In the genomic region with DNA sequence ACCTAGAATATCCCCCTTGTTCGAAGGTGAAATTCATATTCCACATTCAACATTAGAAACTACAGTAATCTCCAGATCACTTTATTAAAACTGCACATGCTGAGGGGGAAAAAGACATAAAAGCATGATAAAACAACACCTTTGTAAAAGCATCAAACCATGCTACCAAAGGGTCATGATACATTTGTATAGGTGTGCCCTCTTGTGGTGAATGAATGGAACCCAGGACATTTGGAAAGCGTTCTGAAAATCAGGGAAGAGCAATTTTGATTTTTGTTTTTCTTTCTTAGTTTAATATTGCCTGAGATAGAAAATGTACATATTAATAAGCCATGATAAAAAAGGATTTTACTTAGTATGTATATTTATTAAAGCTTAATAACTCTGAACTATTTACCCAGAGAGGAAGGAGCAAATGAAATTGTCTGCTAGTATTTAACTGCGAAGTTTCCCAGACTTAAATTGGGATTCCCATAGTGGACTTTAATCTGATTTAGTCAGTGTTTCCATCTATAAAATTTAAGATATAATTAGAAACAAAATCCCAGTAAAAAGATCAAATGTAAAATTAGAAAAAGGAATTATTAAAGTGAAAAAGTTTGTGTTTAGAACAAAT, we compare ENCODE assay signal across 8 cellular contexts.
DNase-seq lines count a peak whose midpoint lies in the region; ATAC-seq and TF ChIP-seq lines count a peak whose summit lies in the region.

No MANE protein-coding gene starts in this region.

- H3K27ac ChIP-seq in breast epithelium = no peak overlapping the region

- no peaks in the 10 kb centered on the region for H3K36me3 ChIP-seq in Caco-2 (ENCODE audit: control insufficient read depth, insufficient read depth, low read length)
- no peaks in the 10 kb centered on the region for H3K36me3 ChIP-seq in breast epithelium

- H3K27me3 ChIP-seq in Caco-2 (replicated peaks; ENCODE audit: control insufficient read depth, insufficient read depth, low read length) (no peaks in the 10 kb centered on the region), breast epithelium (no peaks in the 10 kb centered on the region)

- no peak overlapping the region for H3K27ac Mint-ChIP-seq in Caco-2 (ENCODE audit: unreplicated experiment)

- peak; percentile 61 to 66 for TF ChIP-seq CTCF in Caco-2 (IDR thresholded peaks at IDR 0.05; ENCODE audit: insufficient read depth in 1 of 2, low read depth in 1 of 2, low read length in 1 of 2, severe bottlenecking in 1 of 2, unreplicated experiment in 1 of 2)
- peak; percentile 14 to 59 (median 55) for TF ChIP-seq CTCF in breast epithelium (IDR thresholded peaks at IDR 0.05)

- H3K36me3 Mint-ChIP-seq in Caco-2 (ENCODE audit: insufficient read depth, unreplicated experiment) = no peaks in the 10 kb centered on the region

- TF ChIP-seq POLR2A in breast epithelium (IDR thresholded peaks at IDR 0.05) = no peak

- intact Hi-C loops in Caco-2 (cut with micrococcal nuclease; ENCODE audit: unreplicated experiment) = loop anchor here (1.0 to 5.0 kb wide), 3 partner anchors 76 to 795 kb away; no protein-coding TSS in a partner anchor
- intact Hi-C loops in breast epithelium (cut with DNase I; ENCODE audit: low total_unique reads) = no loop called here

- H3K4me3 ChIP-seq in Caco-2 (ENCODE audit: low read depth, low read length) (no peak overlapping the region), breast epithelium (no peak overlapping the region)

- DNase-seq in Caco-2 (peak in 1 of 2 experiments; percentile 4), HEK293T (ENCODE audit: extremely low spot score) (peak; percentile 30), NCI-H345 treated with DMSO at 0.1 percent for 48 hours (lab: John Stamatoyannopoulos, UW; ENCODE audit: unreplicated experiment) (peak; percentile 29), breast epithelium (ENCODE audit: low spot score in 2 of 2) (no peak), myocyte (ENCODE audit: low read depth) (peak; percentile 17)
- DNase-seq in stimulated activated CD4-positive, alpha-beta T cell treated with anti-CD3 and anti-CD28 coated beads, Interleukin-4, amount 100 ng/mL, for 1 hour = no peak

- H3K9me3 ChIP-seq in Caco-2 (no peaks in the 10 kb centered on the region), breast epithelium (no peaks in the 10 kb centered on the region)

- POLR2A ChIA-PET in Caco-2 (lab: Charles Lee) = no interaction called here
- POLR2A ChIA-PET in HEK293T (lab: Yijun Ruan, JAX) = no interaction called here

- H3K27me3 Mint-ChIP-seq in Caco-2 (ENCODE audit: insufficient read depth, unreplicated experiment) = no peaks in the 10 kb centered on the region

- no peaks in the 10 kb centered on the region for H3K4me1 ChIP-seq in Caco-2
- no peaks in the 10 kb centered on the region for H3K4me1 ChIP-seq in breast epithelium

- no peaks in the 10 kb centered on the region for H3K4me1 Mint-ChIP-seq in Caco-2 (ENCODE audit: low read depth, unreplicated experiment)

- H3K4me3 Mint-ChIP-seq in Caco-2 (ENCODE audit: unreplicated experiment) = no peak overlapping the region

- H3K9me3 Mint-ChIP-seq in Caco-2 (ENCODE audit: unreplicated experiment) = no peaks in the 10 kb centered on the region

- ATAC-seq in GM19463 (IDR thresholded peaks at IDR 0.05; ENCODE audit: unreplicated experiment) = no peak
- ATAC-seq in GM21447 (IDR thresholded peaks at IDR 0.05; ENCODE audit: unreplicated experiment) = no peak

- BruUV-seq in Caco-2 (replicated peaks; lab: Mats Ljungman, UMichigan) = no TSS peak

- CTCF ChIA-PET in Caco-2 (lab: Charles Lee) (no interaction called here), HEK293T (lab: Yijun Ruan, JAX) (no interaction called here)

TF ChIP-seq in HEK293T, 16 proteins besides CTCF, POLR2A, EP300 and RAD21:
- TF ChIP-seq L3MBTL2 (conservative IDR thresholded peaks at IDR 0.05) (no peak), LEF1 (IDR thresholded peaks at IDR 0.05; ENCODE audit: borderline replicate concordance) (no peak), HDGF (IDR thresholded peaks at IDR 0.05; ENCODE audit: borderline replicate concordance) (no peak), ARNT (IDR thresholded peaks at IDR 0.05) (no peak), TARDBP (IDR thresholded peaks at IDR 0.05) (no peak), CTBP1 (IDR thresholded peaks at IDR 0.05; ENCODE audit: borderline replicate concordance) (no peak), SUZ12 (IDR thresholded peaks at IDR 0.05) (no peak), FOXA1 (IDR thresholded peaks at IDR 0.05) (no peak), BHLHE40 (IDR thresholded peaks at IDR 0.05; ENCODE audit: borderline replicate concordance) (no peak), ZNF384 (IDR thresholded peaks at IDR 0.05) (no peak), ELF4 (IDR thresholded peaks at IDR 0.05) (no peak), SP1 (IDR thresholded peaks at IDR 0.05) (no peak), FOXK2 (IDR thresholded peaks at IDR 0.05) (no peak)
- TF ChIP-seq, protein P1, sequence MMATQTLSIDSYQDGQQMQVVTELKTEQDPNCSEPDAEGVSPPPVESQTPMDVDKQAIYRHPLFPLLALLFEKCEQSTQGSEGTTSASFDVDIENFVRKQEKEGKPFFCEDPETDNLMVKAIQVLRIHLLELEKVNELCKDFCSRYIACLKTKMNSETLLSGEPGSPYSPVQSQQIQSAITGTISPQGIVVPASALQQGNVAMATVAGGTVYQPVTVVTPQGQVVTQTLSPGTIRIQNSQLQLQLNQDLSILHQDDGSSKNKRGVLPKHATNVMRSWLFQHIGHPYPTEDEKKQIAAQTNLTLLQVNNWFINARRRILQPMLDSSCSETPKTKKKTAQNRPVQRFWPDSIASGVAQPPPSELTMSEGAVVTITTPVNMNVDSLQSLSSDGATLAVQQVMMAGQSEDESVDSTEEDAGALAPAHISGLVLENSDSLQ (IDR thresholded peaks at IDR 0.05) = no peak

Comparison
In these comparisons a context has a peak if more than half of its experiments do, and no peak if none do; other contexts are left out.
1. DNase-seq: peak in HEK293T (single experiment), NCI-H345 treated with DMSO at 0.1 percent for 48 hours (single experiment) and myocyte (single experiment); none in breast epithelium (0 of 2) and stimulated activated CD4-positive, alpha-beta T cell treated with anti-CD3 and anti-CD28 coated beads, Interleukin-4, amount 100 ng/mL, for 1 hour (single experiment).